Comparison of ENCODE assay signal across 1 cellular context in the genomic region with DNA sequence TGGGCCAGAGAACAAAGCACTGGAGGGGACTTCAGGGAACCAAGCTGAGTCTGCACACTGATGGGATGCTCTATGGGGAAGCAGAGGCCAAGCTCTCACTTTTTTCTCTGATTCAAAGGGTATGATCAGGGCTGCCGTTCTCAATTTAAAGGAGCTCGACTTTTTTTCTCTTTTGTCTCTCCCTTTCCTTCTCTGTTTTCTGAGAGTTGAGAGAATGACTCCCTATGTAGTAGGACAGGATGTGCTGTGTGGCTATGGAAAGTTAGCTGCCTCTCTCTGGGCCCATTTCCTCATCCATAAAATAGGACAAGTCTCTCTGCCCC.
TF ChIP-seq lines count a peak whose summit lies in the region.

No MANE protein-coding gene starts in this region.

TF ChIP-seq in K562, 482 proteins besides CTCF, POLR2A, EP300 and RAD21:
- TF ChIP-seq MITF (IDR thresholded peaks at IDR 0.05) (no peak), ZFP36 (IDR thresholded peaks at IDR 0.05; ENCODE audit: low read depth, low read length, partially characterized antibody) (peak; percentile 33)
TF ChIP-seq in K562: peak in this region for 1.
